ENCODE assay signal across 9 cellular contexts in the genomic region with DNA sequence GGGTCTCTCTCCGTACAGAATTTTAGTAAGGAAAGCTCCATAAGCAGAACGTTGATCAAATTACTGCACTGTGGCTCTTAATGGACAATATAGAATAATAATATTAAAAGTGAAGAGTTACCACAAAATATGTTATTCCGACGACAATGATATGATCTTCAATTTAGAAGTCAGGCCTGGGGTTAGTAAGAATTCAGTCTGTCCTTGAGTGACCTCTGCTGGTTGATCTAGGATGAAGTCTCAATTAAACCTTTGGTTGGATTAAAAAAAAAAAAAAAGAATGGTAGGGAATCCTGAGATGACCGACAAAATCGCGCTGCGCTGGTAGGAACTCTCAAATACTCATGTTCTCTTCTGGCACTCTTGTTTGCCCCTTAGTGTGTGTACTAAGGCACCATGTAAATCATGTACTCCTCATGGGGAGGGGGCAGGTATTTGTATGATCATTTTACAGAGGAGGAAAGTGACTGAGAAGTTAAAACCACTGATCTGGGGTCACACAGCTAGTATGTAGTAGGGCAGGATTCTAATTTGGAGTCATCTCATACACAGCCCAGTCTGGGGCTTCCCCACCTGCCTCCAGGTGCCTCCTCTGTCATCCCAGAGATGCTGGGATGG.
DNase-seq lines count a peak whose midpoint lies in the region; ATAC-seq and TF ChIP-seq lines count a peak whose summit lies in the region.
"Had no signal": no experiment of that assay in that cellular context is flagged by ENCODE, and none has a peak within 500 bp of the region (broad histone marks: within the 10 kb centered on the region; RNA-seq: fewer than 3 reads in every experiment).

No MANE protein-coding gene starts in this region.

- H3K4me1 ChIP-seq in neuron (ENCODE audit: insufficient read depth, low read length) (peaks cover 20% of the 10 kb centered on the region), ascending aorta (peaks cover 0 to 8% of the 10 kb centered on the region in 2 donors)

- H3K36me3 ChIP-seq in neuron (ENCODE audit: insufficient read depth, low read length) (no peaks in the 10 kb centered on the region), ascending aorta (no peaks in the 10 kb centered on the region)

- TF ChIP-seq POLR2A in erythroblast (IDR thresholded peaks at IDR 0.05; ENCODE audit: low read length): no peak

- H3K27me3 ChIP-seq in neuron (ENCODE audit: insufficient read depth, low read length) (no peaks in the 10 kb centered on the region), ascending aorta (no peaks in the 10 kb centered on the region)

- ATAC-seq in natural killer cell treated with Interleukin-12 subunit alpha and Interleukin-12 subunit beta and Interleukin-15 and Interleukin-18, amount 100 ng/mL, for 72 hours: no peak
- no peak for ATAC-seq in HG02763 (IDR thresholded peaks at IDR 0.05; ENCODE audit: unreplicated experiment)

- H3K4me3 Mint-ChIP-seq in natural killer cell treated with Interleukin-12 subunit alpha and Interleukin-12 subunit beta and Interleukin-15 and Interleukin-18, amount 100 ng/mL, for 72 hours: no peak overlapping the region
- H3K4me3 Mint-ChIP-seq: T-helper 1 cell treated with Interleukin-12 subunit alpha and Interleukin-12 subunit beta and Interleukin-4 antibody, amounts not matched to agents 30 μg/mL and 1 μg/mL, for 36 hours had no signal

- H3K27ac Mint-ChIP-seq in natural killer cell treated with Interleukin-12 subunit alpha and Interleukin-12 subunit beta and Interleukin-15 and Interleukin-18, amount 100 ng/mL, for 72 hours: no peak overlapping the region
- H3K27ac Mint-ChIP-seq: T-helper 1 cell treated with Interleukin-12 subunit alpha and Interleukin-12 subunit beta and Interleukin-4 antibody, amounts not matched to agents 30 μg/mL and 1 μg/mL, for 36 hours had no signal

- H3K9me3 ChIP-seq in neuron (ENCODE audit: low read length) (peaks cover 2% of the 10 kb centered on the region), ascending aorta (no peaks in the 10 kb centered on the region)

- H3K4me3 ChIP-seq in neuron (ENCODE audit: low read length): no peak overlapping the region
- no peak overlapping the region for H3K4me3 ChIP-seq in ascending aorta

- H3K36me3 Mint-ChIP-seq in natural killer cell treated with Interleukin-12 subunit alpha and Interleukin-12 subunit beta and Interleukin-15 and Interleukin-18, amount 100 ng/mL, for 72 hours: no peaks in the 10 kb centered on the region

- peak in 1 of 3 experiments; percentile 49 for TF ChIP-seq CTCF in ascending aorta (IDR thresholded peaks at IDR 0.05)

- H3K4me1 Mint-ChIP-seq in natural killer cell treated with Interleukin-12 subunit alpha and Interleukin-12 subunit beta and Interleukin-15 and Interleukin-18, amount 100 ng/mL, for 72 hours (ENCODE audit: low read depth in 2 of 2): no peaks in the 10 kb centered on the region

- H3K27ac ChIP-seq in ascending aorta: no peak overlapping the region

- DNase-seq in DMS53 treated with DMSO at 0.1 percent for 48 hours (lab: John Stamatoyannopoulos, UW; ENCODE audit: unreplicated experiment) (peak; percentile 80), HuH-7.5 (ENCODE audit: low spot score) (peak; percentile 15), OCI-M1 (lab: John Stamatoyannopoulos, UW) (peak; percentile 64), erythroblast (lab: John Stamatoyannopoulos, UW) (peak; percentile 2 to 20), ascending aorta (ENCODE audit: low spot score in 2 of 2) (no peak)
- DNase-seq in natural killer cell treated with Interleukin-12 subunit alpha and Interleukin-12 subunit beta and Interleukin-15 and Interleukin-18, amount 100 ng/mL, for 72 hours (ENCODE audit: low spot score): no peak

- H3K9me3 Mint-ChIP-seq in natural killer cell treated with Interleukin-12 subunit alpha and Interleukin-12 subunit beta and Interleukin-15 and Interleukin-18, amount 100 ng/mL, for 72 hours: no peaks in the 10 kb centered on the region
- H3K9me3 Mint-ChIP-seq: T-helper 1 cell treated with Interleukin-12 subunit alpha and Interleukin-12 subunit beta and Interleukin-4 antibody, amounts not matched to agents 30 μg/mL and 1 μg/mL, for 36 hours had no signal

- peaks cover 9 to 33% of the 10 kb centered on the region in 2 donors for H3K27me3 Mint-ChIP-seq in natural killer cell treated with Interleukin-12 subunit alpha and Interleukin-12 subunit beta and Interleukin-15 and Interleukin-18, amount 100 ng/mL, for 72 hours

- intact Hi-C loops in ascending aorta (cut with DNase I): loop anchor here (1.0 to 10.0 kb wide), 4 partner anchors 130 to 975 kb away; no protein-coding TSS in a partner anchor

- H2AFZ ChIP-seq in neuron (ENCODE audit: low read depth, low read length): peak overlapping the region; percentile 9

Comparison
In these comparisons a context has a peak if more than half of its experiments do, and no peak if none do; other contexts are left out.
1. DNase-seq: peak in DMS53 treated with DMSO at 0.1 percent for 48 hours (single experiment), HuH-7.5 (single experiment), OCI-M1 (single experiment) and erythroblast (2 of 2); none in ascending aorta (0 of 2) and natural killer cell treated with Interleukin-12 subunit alpha and Interleukin-12 subunit beta and Interleukin-15 and Interleukin-18, amount 100 ng/mL, for 72 hours (single experiment).